ENCODE assay signal across 9 cellular contexts in genomic region chr10:3248526-3249255, GRCh38.
A peak's percentile ranks its signal among the peaks of the same experiment; 100 is the strongest.
DNase-seq lines count a peak whose midpoint lies in the region; ATAC-seq and TF ChIP-seq lines count a peak whose summit lies in the region.
"Had no signal": no experiment of that assay in that cellular context is flagged by ENCODE, and none has a peak within 500 bp of the region (broad histone marks: within the 10 kb centered on the region; RNA-seq: fewer than 3 reads in every experiment).

No MANE protein-coding gene starts in this region.

- no peak for ATAC-seq in HG03520 (IDR thresholded peaks at IDR 0.05; ENCODE audit: unreplicated experiment)

- no peaks in the 10 kb centered on the region for H3K27me3 ChIP-seq in breast epithelium

- H3K27ac ChIP-seq in breast epithelium (peak overlapping the region; percentile 38 to 87), urinary bladder (ENCODE audit: low read depth) (peak overlapping the region; percentile 60)

- peak; percentile 24 for DNase-seq in NCI-H2107 treated with DMSO at 0.1 percent for 48 hours (lab: John Stamatoyannopoulos, UW; ENCODE audit: unreplicated experiment)
- no peak for DNase-seq in NCI-H2107 (lab: John Stamatoyannopoulos, UW)
- DNase-seq in breast epithelium (ENCODE audit: low spot score in 2 of 2) = no peak
- DNase-seq in left kidney (ENCODE audit: low read depth, low spot score) = peak; percentile 63
- DNase-seq in stimulated activated CD8-positive, alpha-beta memory T cell treated with anti-CD3 and anti-CD28 coated beads, Interleukin-4, amount 100 ng/mL, for 48 hours = no peak
- no peak for DNase-seq in DMS114 treated with DMSO at 0.1 percent for 48 hours (lab: John Stamatoyannopoulos, UW; ENCODE audit: unreplicated experiment)
- DNase-seq: activated CD4-positive, CD25-positive, alpha-beta regulatory T cell had no signal

- TF ChIP-seq POLR2A in breast epithelium (IDR thresholded peaks at IDR 0.05) = no peak

- 21% methylated on average over 6 of the region's 6 CpGs for WGBS in urinary bladder

- TF ChIP-seq CTCF in breast epithelium (IDR thresholded peaks at IDR 0.05) = no peak

- no peaks in the 10 kb centered on the region for H3K4me1 ChIP-seq in breast epithelium
- no peaks in the 10 kb centered on the region for H3K4me1 ChIP-seq in urinary bladder (ENCODE audit: insufficient read depth)

- intact Hi-C loops in breast epithelium (cut with DNase I; ENCODE audit: low total_unique reads) = no loop called here

- no peaks in the 10 kb centered on the region for H3K36me3 ChIP-seq in breast epithelium
- no peaks in the 10 kb centered on the region for H3K36me3 ChIP-seq in urinary bladder (ENCODE audit: insufficient read depth)

- H3K9me3 ChIP-seq in breast epithelium = no peaks in the 10 kb centered on the region

- H3K4me3 ChIP-seq in breast epithelium (no peak overlapping the region), urinary bladder (ENCODE audit: low read depth, low read length) (no peak overlapping the region)

Comparison
In these comparisons a context has a peak if more than half of its experiments do, and no peak if none do; other contexts are left out.
1. DNase-seq: peak in NCI-H2107 treated with DMSO at 0.1 percent for 48 hours (single experiment) and left kidney (single experiment); none in NCI-H2107 (single experiment), breast epithelium (0 of 2), stimulated activated CD8-positive, alpha-beta memory T cell treated with anti-CD3 and anti-CD28 coated beads, Interleukin-4, amount 100 ng/mL, for 48 hours (single experiment) and DMS114 treated with DMSO at 0.1 percent for 48 hours (single experiment).